In genomic region chr5:172443441-172444109, GRCh38 we compare ENCODE assay signal across 8 cellular contexts. TPM values are rescaled to one million over a fixed set of nuclear protein-coding genes. Genes with fewer than 3 reads are reported as not detected.
A peak's percentile ranks its signal among the peaks of the same experiment; 100 is the strongest.
DNase-seq lines count a peak whose midpoint lies in the region; ATAC-seq and TF ChIP-seq lines count a peak whose summit lies in the region.

No MANE protein-coding gene starts in this region.

- 12 to 17% methylated on average over 2 to 10 of the region's 10 CpGs for WGBS in gastroesophageal sphincter (ENCODE audit: low coverage in 1 of 2), 2 donors
- no CpG with 5 or more reads among the region's 10 CpGs for WGBS in mesendoderm (ENCODE audit: extremely low coverage, insufficient coverage, low lambda C conversion rate)

- TF ChIP-seq CTCF in AG09319 (IDR thresholded peaks at IDR 0.05; ENCODE audit: low read depth, low read length) (no peak), gastroesophageal sphincter (IDR thresholded peaks at IDR 0.05) (no peak), gastrocnemius medialis (IDR thresholded peaks at IDR 0.05 in 4 of 5, conservative IDR thresholded peaks at IDR 0.05 in 1 of 5) (no peak)

- H3K4me1 ChIP-seq in gastroesophageal sphincter (peaks cover 13 to 96% (median 45%) of the 10 kb centered on the region in 3 donors), gastrocnemius medialis (peaks cover 26 to 27% of the 10 kb centered on the region in 2 donors), mesendoderm (ENCODE audit: control insufficient read depth, low read depth, low read length) (no peaks in the 10 kb centered on the region)

- H4K5ac ChIP-seq in mesendoderm (ENCODE audit: low read length) = no peak overlapping the region

- H3K27ac ChIP-seq in gastroesophageal sphincter (peak overlapping the region; percentile 60 to 84 (median 82)), gastrocnemius medialis (peak overlapping the region; percentile 53 to 67 (median 56)), mesendoderm (ENCODE audit: low read depth, low read length) (no peak overlapping the region)

- H3K4me3 Mint-ChIP-seq in activated T-cell treated with anti-CD3 and anti-CD28 coated beads, Interleukin-2, amount 50 U/mL, for 24 hours = no peak overlapping the region

- DNase-seq in AG09319 (ENCODE audit: extremely low read depth, low read depth) = peak; percentile 86
- peak; percentile 98 for DNase-seq in M059J (ENCODE audit: low read depth)
- peak; percentile 57 for DNase-seq in activated T-cell treated with anti-CD3 and anti-CD28 coated beads, Interleukin-2, amount 50 U/mL, for 24 hours
- DNase-seq in gastrocnemius medialis = peak; percentile 76 to 88
- no peak for DNase-seq in mesendoderm

- TF ChIP-seq POLR2A in gastroesophageal sphincter (IDR thresholded peaks at IDR 0.05) (no peak), gastrocnemius medialis (IDR thresholded peaks at IDR 0.05) (no peak)

- no peak overlapping the region for H3K4me2 ChIP-seq in mesendoderm (ENCODE audit: low read length)

- no peak overlapping the region for H2AK5ac ChIP-seq in mesendoderm (ENCODE audit: low read length)

- H3K56ac ChIP-seq in mesendoderm (ENCODE audit: low read length) = no peak overlapping the region

- H3K36me3 Mint-ChIP-seq in activated T-cell treated with anti-CD3 and anti-CD28 coated beads, Interleukin-2, amount 50 U/mL, for 24 hours (ENCODE audit: low read depth) = no peaks in the 10 kb centered on the region

- H3K23ac ChIP-seq in mesendoderm (ENCODE audit: low read length) = no peak overlapping the region

- in situ Hi-C loops in gastrocnemius medialis (cut with MboI; ENCODE audit: low sequenced_read_pairs in 4 of 4) = no loop called here

- H3K4me1 Mint-ChIP-seq in activated T-cell treated with anti-CD3 and anti-CD28 coated beads, Interleukin-2, amount 50 U/mL, for 24 hours (ENCODE audit: low read depth) = peaks cover 17% of the 10 kb centered on the region

- peaks cover 52% of the 10 kb centered on the region for H3K79me1 ChIP-seq in mesendoderm (ENCODE audit: low read length)

- peak overlapping the region; percentile 11 for H3K27ac Mint-ChIP-seq in activated T-cell treated with anti-CD3 and anti-CD28 coated beads, Interleukin-2, amount 50 U/mL, for 24 hours

- no peaks in the 10 kb centered on the region for H3K9me3 Mint-ChIP-seq in activated T-cell treated with anti-CD3 and anti-CD28 coated beads, Interleukin-2, amount 50 U/mL, for 24 hours

- no peak overlapping the region for H4K8ac ChIP-seq in mesendoderm (ENCODE audit: low read depth, low read length)

- no peak overlapping the region for H2BK120ac ChIP-seq in mesendoderm (ENCODE audit: low read depth, low read length)

- H3K9ac ChIP-seq in mesendoderm (ENCODE audit: low read length) = no peak overlapping the region

- H3K36me3 ChIP-seq in gastroesophageal sphincter = peaks cover 0 to 22% of the 10 kb centered on the region in 2 donors
- H3K36me3 ChIP-seq in gastrocnemius medialis = no peaks in the 10 kb centered on the region
- H3K36me3 ChIP-seq in mesendoderm (ENCODE audit: control insufficient read depth, insufficient read depth, low read length) = no peaks in the 10 kb centered on the region

- peak; percentile 42 for TF ChIP-seq EP300 in gastroesophageal sphincter (IDR thresholded peaks at IDR 0.05)

- H3K27me3 Mint-ChIP-seq in activated T-cell treated with anti-CD3 and anti-CD28 coated beads, Interleukin-2, amount 50 U/mL, for 24 hours = peaks cover 54% of the 10 kb centered on the region

- peaks cover 43% of the 10 kb centered on the region for H3K79me2 ChIP-seq in mesendoderm (ENCODE audit: control insufficient read depth, insufficient read depth, low read length)

- H3K18ac ChIP-seq in mesendoderm (ENCODE audit: low read length) = no peak overlapping the region

- intact Hi-C loops in gastrocnemius medialis (cut with DNase I; ENCODE audit: low total_unique reads) = no loop called here

- H2BK15ac ChIP-seq in mesendoderm (replicated peaks; ENCODE audit: low read depth) = no peak overlapping the region

- H3K9me3 ChIP-seq in gastroesophageal sphincter (no peaks in the 10 kb centered on the region), gastrocnemius medialis (no peaks in the 10 kb centered on the region)

- H3K4me3 ChIP-seq in gastroesophageal sphincter (no peak overlapping the region), gastrocnemius medialis (no peak overlapping the region), mesendoderm (ENCODE audit: low read length) (no peak overlapping the region)

- no peak overlapping the region for H3K4ac ChIP-seq in mesendoderm (ENCODE audit: low read depth, low read length)

- no peaks in the 10 kb centered on the region for H3K27me3 ChIP-seq in gastroesophageal sphincter
- H3K27me3 ChIP-seq in gastrocnemius medialis = no peaks in the 10 kb centered on the region
- H3K27me3 ChIP-seq in mesendoderm (ENCODE audit: insufficient read depth, low read length, poor library complexity) = no peaks in the 10 kb centered on the region

- H2BK5ac ChIP-seq in mesendoderm (ENCODE audit: low read length) = no peak overlapping the region

- peak; percentile 84 for ATAC-seq in gastroesophageal sphincter
- peak; percentile 93 to 94 for ATAC-seq in gastrocnemius medialis
- ATAC-seq in HG02642 (IDR thresholded peaks at IDR 0.05; ENCODE audit: poor library complexity, unreplicated experiment) = no peak
- no peak for ATAC-seq in HG03571 (IDR thresholded peaks at IDR 0.05; ENCODE audit: unreplicated experiment)

RNA-seq across cellular contexts. Expression of gene SH3PXD2B, which starts 10.8 kb away (rescaled TPM):
- total RNA-seq in M059J (2014; rRNA removed; shearing (Covaris generic)) = 8.5 and 15.7 TPM in 2 replicates
- 10 to 100 TPM; 40.2 to 80.9 (median 56.0) TPM for total RNA-seq in gastroesophageal sphincter
- 10 to 100 TPM in 1 of 4 donors, 1 to 10 TPM in 3; 2.7 to 10.2 (median 4.2) TPM for total RNA-seq in gastrocnemius medialis
- polyA plus RNA-seq in mesendoderm (2013, experiment 1 of 2) = 30.7 TPM
- polyA plus RNA-seq in mesendoderm (2013, experiment 2 of 2) = 30.3 TPM

Comparison
In these comparisons a context has a peak if more than half of its experiments do, and no peak if none do; other contexts are left out.
1. ATAC-seq: peak in gastroesophageal sphincter (single experiment) and gastrocnemius medialis (2 of 2); none in HG02642 (single experiment) and HG03571 (single experiment).